Comparison of ENCODE assay signal across 31 cellular contexts in the genomic region with DNA sequence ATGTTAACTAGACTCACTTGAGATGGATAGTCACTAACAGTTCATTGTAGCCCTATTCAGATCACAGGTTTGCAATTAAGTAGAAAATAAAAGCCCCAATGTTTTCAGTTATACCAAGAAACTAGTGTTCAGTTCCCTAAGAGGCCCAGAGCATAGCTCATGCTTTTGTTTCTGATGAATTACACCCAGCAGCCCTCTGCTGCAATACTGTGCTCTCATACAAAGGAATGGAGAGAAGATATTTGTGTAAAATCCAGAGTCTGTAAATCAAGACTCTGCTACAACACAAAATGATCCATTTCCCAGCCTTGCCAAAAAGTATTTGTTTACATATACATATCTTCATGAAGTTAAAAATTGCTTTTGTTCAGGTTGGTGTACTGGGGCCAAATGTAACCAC.
DNase-seq lines count a peak whose midpoint lies in the region; ATAC-seq and TF ChIP-seq lines count a peak whose summit lies in the region.
"Had no signal": no experiment of that assay in that cellular context is flagged by ENCODE, and none has a peak within 500 bp of the region (broad histone marks: within the 10 kb centered on the region; RNA-seq: fewer than 3 reads in every experiment).

No MANE protein-coding gene starts in this region.

- H3K27me3 ChIP-seq in right cardiac atrium (ENCODE audit: control insufficient read depth, insufficient read depth) = no peaks in the 10 kb centered on the region
- H3K27me3 ChIP-seq: esophagus muscularis mucosa, neutrophil had no signal

- CTCF ChIA-PET in activated CD8-positive, alpha-beta T cell treated with anti-CD3 and anti-CD28 coated beads for 36 hours (lab: Charles Lee) = no interaction called here

- POLR2A ChIA-PET in activated CD8-positive, alpha-beta T cell treated with anti-CD3 and anti-CD28 coated beads for 36 hours (lab: Charles Lee) = no interaction called here

- intact Hi-C loops in right cardiac atrium (cut with DNase I) = no loop called here
- intact Hi-C loops in activated CD8-positive, alpha-beta T cell treated with anti-CD3 and anti-CD28 coated beads for 36 hours (cut with micrococcal nuclease) = no loop called here

- peak overlapping the region; percentile 22 to 90 (median 66) for H3K27ac Mint-ChIP-seq in brain
- no peak overlapping the region for H3K27ac Mint-ChIP-seq in activated CD8-positive, alpha-beta T cell treated with anti-CD3 and anti-CD28 coated beads for 36 hours
- H3K27ac Mint-ChIP-seq: activated naive CD4-positive, alpha-beta T cell treated with anti-CD3 and anti-CD28 coated beads, Interleukin-2, amount 10 ng/mL, durations not matched to agents 7 days and 5 days; activated T-helper 1 cell treated with anti-CD3 and anti-CD28 coated beads, Interleukin-12 subunit alpha, Interleukin-12 subunit beta, Interleukin-2, Interleukin-4 antibody, amounts not matched to agents 30 ng/mL and 10 ng/mL and 1 ng/mL, durations not matched to agents 14 hours and 24 hours and 36 hours; CD14-positive monocyte; dendritic cell treated with granulocyte-macrophage colony-stimulating factor and Interleukin-4, amounts not matched to agents 40 ng/mL and 50 ng/mL, for 4 days; IgD-negative memory B cell; stimulated activated naive CD8-positive, alpha-beta T cell treated with anti-CD3 and anti-CD28 coated beads, Interleukin-15, Interleukin-2, amounts not matched to agents 100 ng/mL and 50 ng/mL, for 24 hours had no signal

- peak; percentile 14 for DNase-seq in NCI-H226
- peak; percentile 10 for DNase-seq in left kidney (ENCODE audit: low read depth, low spot score)
- peak; percentile 32 for DNase-seq in pons (ENCODE audit: low spot score)
- no peak for DNase-seq in right cardiac atrium
- no peak for DNase-seq in stimulated activated CD4-positive, alpha-beta T cell treated with anti-CD3 and anti-CD28 coated beads, Interleukin-4, amount 100 ng/mL, for 4 hours
- DNase-seq in stimulated activated CD4-positive, alpha-beta T cell treated with anti-CD3 and anti-CD28 coated beads, Interleukin-4, amount 100 ng/mL, for 24 hours = no peak
- DNase-seq in activated CD8-positive, alpha-beta T cell treated with anti-CD3 and anti-CD28 coated beads for 36 hours = no peak
- DNase-seq: activated CD4-positive, alpha-beta T cell treated with anti-CD3 and anti-CD28 coated beads, Interleukin-2, amount 50 U/mL, for 4 hours; activated CD8-positive, alpha-beta memory T cell treated with anti-CD3 and anti-CD28 coated beads, Interleukin-2, amount 50 U/mL, for 4 hours; activated naive CD4-positive, alpha-beta T cell treated with anti-CD3 and anti-CD28 coated beads, Interleukin-2, amount 10 ng/mL, durations not matched to agents 7 days and 5 days; anterior cingulate cortex; Calu3; caudate nucleus; kidney; lower lobe of right lung; NCI-H1105; NCI-H187 treated with DMSO at 0.1 percent for 48 hours; NCI-H2171 treated with DMSO at 0.1 percent for 48 hours; NCI-H524; psoas muscle; T-helper 1 cell had no signal

- peaks cover 0 to 4% (median 0%) of the 10 kb centered on the region in 5 experiments for H3K9me3 Mint-ChIP-seq in brain
- no peaks in the 10 kb centered on the region for H3K9me3 Mint-ChIP-seq in activated CD8-positive, alpha-beta T cell treated with anti-CD3 and anti-CD28 coated beads for 36 hours
- H3K9me3 Mint-ChIP-seq: activated naive CD4-positive, alpha-beta T cell treated with anti-CD3 and anti-CD28 coated beads, Interleukin-2, amount 10 ng/mL, durations not matched to agents 7 days and 5 days; activated T-helper 1 cell treated with anti-CD3 and anti-CD28 coated beads, Interleukin-12 subunit alpha, Interleukin-12 subunit beta, Interleukin-2, Interleukin-4 antibody, amounts not matched to agents 30 ng/mL and 10 ng/mL and 1 ng/mL, durations not matched to agents 14 hours and 24 hours and 36 hours; stimulated activated naive CD8-positive, alpha-beta T cell treated with anti-CD3 and anti-CD28 coated beads, Interleukin-15, Interleukin-2, amounts not matched to agents 100 ng/mL and 50 ng/mL, for 24 hours had no signal

- H3K4me3 Mint-ChIP-seq in brain = peak overlapping the region in 1 of 5 experiments; percentile 59
- no peak overlapping the region for H3K4me3 Mint-ChIP-seq in activated CD8-positive, alpha-beta T cell treated with anti-CD3 and anti-CD28 coated beads for 36 hours
- H3K4me3 Mint-ChIP-seq: activated naive CD4-positive, alpha-beta T cell treated with anti-CD3 and anti-CD28 coated beads, Interleukin-2, amount 10 ng/mL, durations not matched to agents 7 days and 5 days; activated T-helper 1 cell treated with anti-CD3 and anti-CD28 coated beads, Interleukin-12 subunit alpha, Interleukin-12 subunit beta, Interleukin-2, Interleukin-4 antibody, amounts not matched to agents 30 ng/mL and 10 ng/mL and 1 ng/mL, durations not matched to agents 14 hours and 24 hours and 36 hours; CD14-positive monocyte; dendritic cell treated with granulocyte-macrophage colony-stimulating factor and Interleukin-4, amounts not matched to agents 40 ng/mL and 50 ng/mL, for 4 days; IgD-negative memory B cell; stimulated activated naive CD8-positive, alpha-beta T cell treated with anti-CD3 and anti-CD28 coated beads, Interleukin-15, Interleukin-2, amounts not matched to agents 100 ng/mL and 50 ng/mL, for 24 hours had no signal

- no peaks in the 10 kb centered on the region for H3K27me3 Mint-ChIP-seq in brain
- H3K27me3 Mint-ChIP-seq in activated CD8-positive, alpha-beta T cell treated with anti-CD3 and anti-CD28 coated beads for 36 hours = no peaks in the 10 kb centered on the region
- H3K27me3 Mint-ChIP-seq: activated naive CD4-positive, alpha-beta T cell treated with anti-CD3 and anti-CD28 coated beads, Interleukin-2, amount 10 ng/mL, durations not matched to agents 7 days and 5 days; dendritic cell treated with granulocyte-macrophage colony-stimulating factor and Interleukin-4, amounts not matched to agents 40 ng/mL and 50 ng/mL, for 4 days; IgD-negative memory B cell; stimulated activated naive CD8-positive, alpha-beta T cell treated with anti-CD3 and anti-CD28 coated beads, Interleukin-15, Interleukin-2, amounts not matched to agents 100 ng/mL and 50 ng/mL, for 24 hours had no signal

- no peaks in the 10 kb centered on the region for H3K9me3 ChIP-seq in right cardiac atrium (ENCODE audit: control insufficient read depth, low read length)
- H3K9me3 ChIP-seq: esophagus muscularis mucosa, lower lobe of right lung, neutrophil, psoas muscle, thoracic aorta had no signal

- peaks cover 43% of the 10 kb centered on the region for H3K4me1 Mint-ChIP-seq in brain
- no peaks in the 10 kb centered on the region for H3K4me1 Mint-ChIP-seq in activated CD8-positive, alpha-beta T cell treated with anti-CD3 and anti-CD28 coated beads for 36 hours (ENCODE audit: low read depth)
- H3K4me1 Mint-ChIP-seq: activated naive CD4-positive, alpha-beta T cell treated with anti-CD3 and anti-CD28 coated beads, Interleukin-2, amount 10 ng/mL, durations not matched to agents 7 days and 5 days; CD14-positive monocyte; IgD-negative memory B cell had no signal

- ATAC-seq in right cardiac atrium = no peak
- ATAC-seq in activated CD8-positive, alpha-beta T cell treated with anti-CD3 and anti-CD28 coated beads for 36 hours = no peak
- ATAC-seq: lower lobe of right lung, Panc1, psoas muscle had no signal

- no peak overlapping the region for H3K4me3 ChIP-seq in right cardiac atrium (ENCODE audit: low read length)
- H3K4me3 ChIP-seq: esophagus muscularis mucosa, lower lobe of right lung, psoas muscle, thoracic aorta had no signal

- TF ChIP-seq CTCF in brain (conservative IDR thresholded peaks at IDR 0.05) = no peak
- TF ChIP-seq CTCF in activated CD8-positive, alpha-beta T cell treated with anti-CD3 and anti-CD28 coated beads for 36 hours (IDR thresholded peaks at IDR 0.05) = no peak

- no peak overlapping the region for H3K27ac ChIP-seq in right cardiac atrium (ENCODE audit: low read length)
- H3K27ac ChIP-seq: esophagus muscularis mucosa, lower lobe of right lung, neutrophil, psoas muscle, thoracic aorta had no signal

- no peaks in the 10 kb centered on the region for H3K4me1 ChIP-seq in right cardiac atrium (ENCODE audit: control insufficient read depth, insufficient read depth, low read length)
- H3K4me1 ChIP-seq: esophagus muscularis mucosa, lower lobe of right lung, psoas muscle had no signal

- no peaks in the 10 kb centered on the region for H3K36me3 Mint-ChIP-seq in brain
- H3K36me3 Mint-ChIP-seq in activated CD8-positive, alpha-beta T cell treated with anti-CD3 and anti-CD28 coated beads for 36 hours (ENCODE audit: low read depth) = no peaks in the 10 kb centered on the region
- H3K36me3 Mint-ChIP-seq: activated naive CD4-positive, alpha-beta T cell treated with anti-CD3 and anti-CD28 coated beads, Interleukin-2, amount 10 ng/mL, durations not matched to agents 7 days and 5 days; CD14-positive monocyte; IgD-negative memory B cell had no signal

Comparison
In these comparisons a context has a peak if more than half of its experiments do, and no peak if none do; other contexts are left out.
1. DNase-seq: peak in NCI-H226 (single experiment), left kidney (single experiment) and pons (single experiment); none in right cardiac atrium (0 of 3), stimulated activated CD4-positive, alpha-beta T cell treated with anti-CD3 and anti-CD28 coated beads, Interleukin-4, amount 100 ng/mL, for 4 hours (0 of 2), stimulated activated CD4-positive, alpha-beta T cell treated with anti-CD3 and anti-CD28 coated beads, Interleukin-4, amount 100 ng/mL, for 24 hours (single experiment) and activated CD8-positive, alpha-beta T cell treated with anti-CD3 and anti-CD28 coated beads for 36 hours (single experiment).